8 cellular contexts compared by ENCODE assay signal in the genomic region with DNA sequence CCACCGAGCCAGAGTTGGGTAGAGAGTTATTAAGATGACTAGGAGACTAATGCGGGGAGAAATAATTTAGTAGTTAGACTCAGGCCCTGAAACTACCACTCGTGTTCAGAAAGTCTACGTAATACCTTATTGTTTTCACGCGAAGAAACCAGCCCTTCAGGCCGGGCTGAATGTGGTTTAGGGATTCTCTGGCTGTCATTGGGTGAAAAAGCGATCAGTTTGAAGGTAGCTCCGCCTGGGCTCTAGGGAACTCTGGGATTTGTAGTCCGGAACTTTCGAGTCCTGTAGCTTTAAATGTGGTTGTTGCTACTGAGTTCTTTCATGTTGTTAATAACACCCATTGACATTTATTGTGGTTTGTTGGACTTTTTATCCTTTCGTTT. TPM values are rescaled to one million over a fixed set of nuclear protein-coding genes. Genes with fewer than 3 reads are reported as not detected.
A peak's percentile ranks its signal among the peaks of the same experiment; 100 is the strongest.
DNase-seq lines count a peak whose midpoint lies in the region; ATAC-seq and TF ChIP-seq lines count a peak whose summit lies in the region.

No MANE protein-coding gene starts in this region.

- peak overlapping the region; percentile 90 for H2AFZ ChIP-seq in PC-3 (ENCODE audit: low read length)

- peak overlapping the region; percentile 98 for H3K27ac Mint-ChIP-seq in activated T-helper 1 cell treated with anti-CD3 and anti-CD28 coated beads, Interleukin-12 subunit alpha, Interleukin-12 subunit beta, Interleukin-2, Interleukin-4 antibody, amounts not matched to agents 30 ng/mL and 10 ng/mL and 1 ng/mL, durations not matched to agents 14 hours and 24 hours and 36 hours
- H3K27ac Mint-ChIP-seq in naive thymus-derived CD8-positive, alpha-beta T cell: peak overlapping the region; percentile 93 to 98 (median 96)
- peak overlapping the region; percentile 99 for H3K27ac Mint-ChIP-seq in stimulated activated naive B cell treated with anti-CD40 and anti-IgM and Interleukin-4, amounts not matched to agents 10 μg/mL and 1 μg/mL and 100 μg/mL, for 72 hours

- no peaks in the 10 kb centered on the region for H3K9me3 ChIP-seq in PC-3 (ENCODE audit: low read length)

- peak overlapping the region; percentile 88 for H3K4me3 Mint-ChIP-seq in activated T-helper 1 cell treated with anti-CD3 and anti-CD28 coated beads, Interleukin-12 subunit alpha, Interleukin-12 subunit beta, Interleukin-2, Interleukin-4 antibody, amounts not matched to agents 30 ng/mL and 10 ng/mL and 1 ng/mL, durations not matched to agents 14 hours and 24 hours and 36 hours
- H3K4me3 Mint-ChIP-seq in naive thymus-derived CD8-positive, alpha-beta T cell: peak overlapping the region; percentile 82 to 99 (median 94)
- peak overlapping the region; percentile 91 to 98 for H3K4me3 Mint-ChIP-seq in stimulated activated naive B cell treated with anti-CD40 and anti-IgM and Interleukin-4, amounts not matched to agents 10 μg/mL and 1 μg/mL and 100 μg/mL, for 72 hours

- peaks cover 47% of the 10 kb centered on the region for H3K79me2 ChIP-seq in PC-3 (ENCODE audit: low read length)

- BruUV-seq in PC-3 (replicated peaks; lab: Mats Ljungman, UMichigan): TSS peak; percentile 79

- peaks cover 22% of the 10 kb centered on the region for H3K4me1 Mint-ChIP-seq in activated T-helper 1 cell treated with anti-CD3 and anti-CD28 coated beads, Interleukin-12 subunit alpha, Interleukin-12 subunit beta, Interleukin-2, Interleukin-4 antibody, amounts not matched to agents 30 ng/mL and 10 ng/mL and 1 ng/mL, durations not matched to agents 14 hours and 24 hours and 36 hours (ENCODE audit: low read depth)
- H3K4me1 Mint-ChIP-seq in naive thymus-derived CD8-positive, alpha-beta T cell: peaks cover 14 to 62% (median 42%) of the 10 kb centered on the region in 4 donors
- peaks cover 14 to 23% of the 10 kb centered on the region in 2 donors for H3K4me1 Mint-ChIP-seq in stimulated activated naive B cell treated with anti-CD40 and anti-IgM and Interleukin-4, amounts not matched to agents 10 μg/mL and 1 μg/mL and 100 μg/mL, for 72 hours

- peak overlapping the region; percentile 89 for H3K9ac ChIP-seq in PC-3 (ENCODE audit: low read length)

- no peaks in the 10 kb centered on the region for H4K20me1 ChIP-seq in PC-3 (ENCODE audit: low read length)

- H3K27me3 ChIP-seq in PC-3 (ENCODE audit: low read length): no peaks in the 10 kb centered on the region

- H3K27ac ChIP-seq in PC-3 (ENCODE audit: low read length): peak overlapping the region; percentile 89

- peak; percentile 92 for DNase-seq in DMS153 (lab: John Stamatoyannopoulos, UW)
- DNase-seq in KBM-7: peak; percentile 96
- DNase-seq in PC-3: peak; percentile 95
- DNase-seq in activated T-helper 1 cell treated with anti-CD3 and anti-CD28 coated beads, Interleukin-12 subunit alpha, Interleukin-12 subunit beta, Interleukin-2, Interleukin-4 antibody, amounts not matched to agents 30 ng/mL and 10 ng/mL and 1 ng/mL, durations not matched to agents 14 hours and 24 hours and 36 hours (ENCODE audit: low spot score): peak; percentile 80
- DNase-seq in fibroblast of peridontal ligament (ENCODE audit: extremely low read depth): peak; percentile 97
- peak; percentile 38 to 96 (median 88) for DNase-seq in naive thymus-derived CD8-positive, alpha-beta T cell
- DNase-seq in stimulated activated naive B cell treated with anti-CD40 and anti-IgM and Interleukin-4, amounts not matched to agents 10 μg/mL and 1 μg/mL and 100 μg/mL, for 72 hours: peak; percentile 77

- H3K4me2 ChIP-seq in PC-3 (ENCODE audit: low read length): peak overlapping the region; percentile 90

- H3F3A ChIP-seq in PC-3 (ENCODE audit: low read length, unreplicated experiment): no peaks in the 10 kb centered on the region

- H3K9me2 ChIP-seq in PC-3 (replicated peaks; ENCODE audit: low read length): no peaks in the 10 kb centered on the region

- no peak for TF ChIP-seq CTCF in PC-3 (conservative IDR thresholded peaks at IDR 0.05; ENCODE audit: low read depth, low read length)

- H3K36me3 Mint-ChIP-seq in activated T-helper 1 cell treated with anti-CD3 and anti-CD28 coated beads, Interleukin-12 subunit alpha, Interleukin-12 subunit beta, Interleukin-2, Interleukin-4 antibody, amounts not matched to agents 30 ng/mL and 10 ng/mL and 1 ng/mL, durations not matched to agents 14 hours and 24 hours and 36 hours (ENCODE audit: low read depth): peaks cover 16% of the 10 kb centered on the region
- peaks cover 0 to 20% (median 5%) of the 10 kb centered on the region in 3 donors for H3K36me3 Mint-ChIP-seq in naive thymus-derived CD8-positive, alpha-beta T cell
- H3K36me3 Mint-ChIP-seq in stimulated activated naive B cell treated with anti-CD40 and anti-IgM and Interleukin-4, amounts not matched to agents 10 μg/mL and 1 μg/mL and 100 μg/mL, for 72 hours: peaks cover 11 to 15% of the 10 kb centered on the region in 2 donors

- no peaks in the 10 kb centered on the region for H3K27me3 Mint-ChIP-seq in activated T-helper 1 cell treated with anti-CD3 and anti-CD28 coated beads, Interleukin-12 subunit alpha, Interleukin-12 subunit beta, Interleukin-2, Interleukin-4 antibody, amounts not matched to agents 30 ng/mL and 10 ng/mL and 1 ng/mL, durations not matched to agents 14 hours and 24 hours and 36 hours (ENCODE audit: insufficient read depth)
- peaks cover 0 to 2% (median 0%) of the 10 kb centered on the region in 5 donors for H3K27me3 Mint-ChIP-seq in naive thymus-derived CD8-positive, alpha-beta T cell
- H3K27me3 Mint-ChIP-seq in stimulated activated naive B cell treated with anti-CD40 and anti-IgM and Interleukin-4, amounts not matched to agents 10 μg/mL and 1 μg/mL and 100 μg/mL, for 72 hours: no peaks in the 10 kb centered on the region

- ATAC-seq in GM21717 (IDR thresholded peaks at IDR 0.05; ENCODE audit: unreplicated experiment): peak; percentile 69
- ATAC-seq in PC-3: peak; percentile 70
- peak; percentile 67 to 70 for ATAC-seq in naive thymus-derived CD8-positive, alpha-beta T cell
- peak; percentile 73 for ATAC-seq in stimulated activated naive B cell treated with anti-CD40 and anti-IgM and Interleukin-4, amounts not matched to agents 10 μg/mL and 1 μg/mL and 100 μg/mL, for 72 hours (replicated peaks)

- in situ Hi-C loops in KBM-7 (cut with MboI; ENCODE audit: low pct_unique_long_range_greater_than_20kb, low sequenced_read_pairs): no loop called here

- peaks cover 16% of the 10 kb centered on the region for H3K4me1 ChIP-seq in PC-3 (ENCODE audit: insufficient read depth, low read length)

- peaks cover under 1% of the 10 kb centered on the region for H3K9me3 Mint-ChIP-seq in activated T-helper 1 cell treated with anti-CD3 and anti-CD28 coated beads, Interleukin-12 subunit alpha, Interleukin-12 subunit beta, Interleukin-2, Interleukin-4 antibody, amounts not matched to agents 30 ng/mL and 10 ng/mL and 1 ng/mL, durations not matched to agents 14 hours and 24 hours and 36 hours
- H3K9me3 Mint-ChIP-seq in naive thymus-derived CD8-positive, alpha-beta T cell: no peaks in the 10 kb centered on the region
- H3K9me3 Mint-ChIP-seq in stimulated activated naive B cell treated with anti-CD40 and anti-IgM and Interleukin-4, amounts not matched to agents 10 μg/mL and 1 μg/mL and 100 μg/mL, for 72 hours: no peaks in the 10 kb centered on the region

- POLR2A ChIA-PET in PC-3 (lab: Charles Lee; ENCODE audit: unreplicated experiment): interaction anchor here (0.5 to 1.8 kb wide), 16 partner anchors 36 to 1677 kb away, joined by 3 to 18 read pairs (median 4); a partner anchor contains a TSS
- POLR2A ChIA-PET in naive thymus-derived CD8-positive, alpha-beta T cell (lab: Charles Lee): interaction anchor here (0.6 to 5.9 kb wide), 20 partner anchors 9 to 862 kb away, joined by 3 to 138 read pairs (median 4); a partner anchor contains a TSS

- CTCF ChIA-PET in PC-3 (lab: Charles Lee): interaction anchor here (0.5 to 2.9 kb wide), 7 partner anchors 34 to 496 kb away, joined by 3 to 26 read pairs (median 5); a partner anchor contains a TSS

- peaks cover 3% of the 10 kb centered on the region; the same call in 1 of the 2 replicates for H3K36me3 ChIP-seq in PC-3 (ENCODE audit: low read depth, low read length)

- intact Hi-C loops in PC-3 (cut with micrococcal nuclease): loop anchor here (1.0 to 5.0 kb wide), 7 partner anchors 70 to 350 kb away; a partner anchor contains a TSS
- intact Hi-C loops in activated T-helper 1 cell treated with anti-CD3 and anti-CD28 coated beads, Interleukin-12 subunit alpha, Interleukin-12 subunit beta, Interleukin-2, Interleukin-4 antibody, amounts not matched to agents 30 ng/mL and 10 ng/mL and 1 ng/mL, durations not matched to agents 14 hours and 24 hours and 36 hours (cut with micrococcal nuclease): loop anchor here (1.0 to 5.0 kb wide), 3 partner anchors 8 to 655 kb away; a partner anchor contains a TSS

- peak overlapping the region; percentile 70 for H3K4me3 ChIP-seq in PC-3 (ENCODE audit: low read length)

RNA-seq across cellular contexts. Expression of a gene that starts 0.5 kb away (rescaled TPM):
- total RNA-seq in PC-3 (2014; rRNA removed): 12.1 and 19.0 TPM in 2 replicates
- 26.8 and 27.4 TPM in 2 replicates for total RNA-seq in activated T-helper 1 cell treated with anti-CD3 and anti-CD28 coated beads, Interleukin-12 subunit alpha, Interleukin-12 subunit beta, Interleukin-2, Interleukin-4 antibody, amounts not matched to agents 30 ng/mL and 10 ng/mL and 1 ng/mL, durations not matched to agents 14 hours and 24 hours and 36 hours
- 10 to 100 TPM; 40.6 to 41.4 TPM for total RNA-seq in naive thymus-derived CD8-positive, alpha-beta T cell
- polyA plus RNA-seq in naive thymus-derived CD8-positive, alpha-beta T cell: 10 to 100 TPM; 18.7 to 21.6 (median 20.5) TPM

Comparison
In these comparisons a context has a peak if more than half of its experiments do, and no peak if none do; other contexts are left out.
1. Peak in every context shown above with its lines: DNase-seq, ATAC-seq, H3K4me3 ChIP-seq and H3K27ac ChIP-seq.